Comparison of ENCODE assay signal across 15 cellular contexts in the genomic region with DNA sequence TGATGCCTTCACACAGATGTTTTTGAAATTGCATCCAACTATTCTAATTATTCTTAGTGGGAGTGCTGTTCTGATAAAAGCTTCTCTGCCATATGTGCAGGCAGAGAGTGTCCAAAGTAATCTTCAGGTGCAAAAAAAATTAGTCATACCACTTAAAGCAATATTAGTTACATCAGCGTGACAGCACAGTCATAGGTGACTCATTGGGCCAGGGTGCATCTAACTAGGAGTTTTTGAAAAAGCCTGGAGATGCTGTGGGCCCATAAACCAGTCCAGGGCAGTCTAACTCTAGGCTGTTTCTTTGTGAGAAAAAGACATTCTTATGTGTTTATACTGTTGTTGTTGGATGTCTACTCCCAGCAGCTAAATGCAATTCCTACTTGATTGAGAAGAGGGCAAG. TPM values are rescaled to one million over a fixed set of nuclear protein-coding genes. Genes with fewer than 3 reads are reported as not detected.
DNase-seq lines count a peak whose midpoint lies in the region; TF ChIP-seq lines count a peak whose summit lies in the region.
"Had no signal": no experiment of that assay in that cellular context is flagged by ENCODE, and none has a peak within 500 bp of the region (broad histone marks: within the 10 kb centered on the region; RNA-seq: fewer than 3 reads in every experiment).

No MANE protein-coding gene starts in this region.

- H3K27ac ChIP-seq in mesenchymal stem cell (ENCODE audit: low read length, poor library complexity, severe bottlenecking) (no peak overlapping the region), mesendoderm (ENCODE audit: low read depth, low read length) (no peak overlapping the region)
- H3K27ac ChIP-seq: C4-2B had no signal

- H3K4me2 ChIP-seq in mesenchymal stem cell (ENCODE audit: low read length, poor library complexity, severe bottlenecking) (no peak overlapping the region), mesendoderm (ENCODE audit: low read length) (no peak overlapping the region)

- no peaks in the 10 kb centered on the region for H3K79me2 ChIP-seq in mesendoderm (ENCODE audit: control insufficient read depth, insufficient read depth, low read length)

- H2BK15ac ChIP-seq in mesenchymal stem cell (ENCODE audit: low read depth, poor library complexity, severe bottlenecking) (no peak overlapping the region), mesendoderm (replicated peaks; ENCODE audit: low read depth) (no peak overlapping the region)

- H3K4me3 ChIP-seq in AG10803 (ENCODE audit: low read length) (no peak overlapping the region), cardiac fibroblast (replicated peaks in 1 of 2; ENCODE audit: low read depth in 2 of 2, low read length in 2 of 2) (no peak overlapping the region), mesenchymal stem cell (ENCODE audit: insufficient read depth in 1 of 2, low read depth in 1 of 2, low read length in 2 of 2) (no peak overlapping the region), mesendoderm (ENCODE audit: low read length) (no peak overlapping the region)

- H3K23ac ChIP-seq in mesenchymal stem cell (ENCODE audit: low read length in 2 of 2) = no peak overlapping the region
- no peak overlapping the region for H3K23ac ChIP-seq in mesendoderm (ENCODE audit: low read length)

- H2AFZ ChIP-seq in mesenchymal stem cell (ENCODE audit: low read depth, low read length) = no peak overlapping the region

- no peak overlapping the region for H2BK120ac ChIP-seq in mesenchymal stem cell (ENCODE audit: low read depth, low read length)
- no peak overlapping the region for H2BK120ac ChIP-seq in mesendoderm (ENCODE audit: low read depth, low read length)

- H3K56ac ChIP-seq in mesendoderm (ENCODE audit: low read length) = no peak overlapping the region

- peak; percentile 3 for DNase-seq in AG10803 (ENCODE audit: low read depth)
- DNase-seq in LHCN-M2 (ENCODE audit: low read depth) = peak; percentile 54
- DNase-seq in cardiac fibroblast (ENCODE audit: low read depth in 2 of 2) = peak; percentile 90 to 95
- peak; percentile 14 for DNase-seq in mesenchymal stem cell
- DNase-seq in inferior parietal cortex (ENCODE audit: extremely low spot score) = no peak
- no peak for DNase-seq in mesendoderm
- DNase-seq in NCI-H1694 (lab: John Stamatoyannopoulos, UW) = no peak
- no peak for DNase-seq in T-helper 1 cell
- DNase-seq: activated naive CD4-positive, alpha-beta T cell treated with anti-CD3 and anti-CD28 coated beads, Interleukin-2, amount 50 U/mL, for 16 hours; H7; naive B cell; NCI-H526; stimulated activated naive CD8-positive, alpha-beta T cell treated with anti-CD3 and anti-CD28 coated beads, Interleukin-15, amount 100 ng/mL, for 72 hours had no signal

- no peak overlapping the region for H3K4ac ChIP-seq in mesenchymal stem cell (ENCODE audit: low read depth in 1 of 2, low read length in 2 of 2)
- H3K4ac ChIP-seq in mesendoderm (ENCODE audit: low read depth, low read length) = no peak overlapping the region

- H2AK5ac ChIP-seq in mesenchymal stem cell (ENCODE audit: low read length, severe bottlenecking) (no peak overlapping the region), mesendoderm (ENCODE audit: low read length) (no peak overlapping the region)

- peak overlapping the region; percentile 61 for H3K9ac ChIP-seq in mesenchymal stem cell (ENCODE audit: low read length)
- H3K9ac ChIP-seq in mesendoderm (ENCODE audit: low read length) = no peak overlapping the region

- H3K27me3 ChIP-seq in mesenchymal stem cell (ENCODE audit: control insufficient read depth in 1 of 2, insufficient read depth in 1 of 2, low read length in 2 of 2) = no peaks in the 10 kb centered on the region
- H3K27me3 ChIP-seq in mesendoderm (ENCODE audit: insufficient read depth, low read length, poor library complexity) = no peaks in the 10 kb centered on the region

- H3K18ac ChIP-seq in mesenchymal stem cell (ENCODE audit: low read depth in 1 of 2, low read length in 2 of 2) (no peak overlapping the region), mesendoderm (ENCODE audit: low read length) (no peak overlapping the region)

- no peaks in the 10 kb centered on the region for H3K4me1 ChIP-seq in mesenchymal stem cell (ENCODE audit: control insufficient read depth, insufficient read depth, low read depth, low read length)
- H3K4me1 ChIP-seq in mesendoderm (ENCODE audit: control insufficient read depth, low read depth, low read length) = no peaks in the 10 kb centered on the region

- TF ChIP-seq CTCF in AG10803 (conservative IDR thresholded peaks at IDR 0.05; ENCODE audit: low read length) (no peak), cardiac fibroblast (IDR thresholded peaks at IDR 0.05; ENCODE audit: low read depth, low read length) (no peak)

- H3K79me1 ChIP-seq in mesenchymal stem cell (replicated peaks; ENCODE audit: low read length, poor library complexity, severe bottlenecking) = no peaks in the 10 kb centered on the region
- no peaks in the 10 kb centered on the region for H3K79me1 ChIP-seq in mesendoderm (ENCODE audit: low read length)

- whole genome bisulfite sequencing in mesenchymal stem cell = 8% methylated on average over 1 of the region's 1 CpG
- no CpG with 5 or more reads among the region's 1 CpG for WGBS in mesendoderm (ENCODE audit: extremely low coverage, insufficient coverage, low lambda C conversion rate)

- H3K14ac ChIP-seq in mesenchymal stem cell (ENCODE audit: low read length in 2 of 2) = no peak overlapping the region

- H4K91ac ChIP-seq in mesenchymal stem cell (ENCODE audit: low read length) = no peak overlapping the region

- no peaks in the 10 kb centered on the region for H3K9me3 ChIP-seq in mesenchymal stem cell (ENCODE audit: control insufficient read depth, low read length)

- H4K8ac ChIP-seq in mesenchymal stem cell (ENCODE audit: low read length) (no peak overlapping the region), mesendoderm (ENCODE audit: low read depth, low read length) (no peak overlapping the region)

- no peak overlapping the region for H4K5ac ChIP-seq in mesendoderm (ENCODE audit: low read length)

- H3K36me3 ChIP-seq in mesenchymal stem cell (ENCODE audit: control insufficient read depth in 1 of 2, insufficient read depth in 2 of 2, low read depth in 1 of 2, low read length in 2 of 2) (no peaks in the 10 kb centered on the region), mesendoderm (ENCODE audit: control insufficient read depth, insufficient read depth, low read length) (no peaks in the 10 kb centered on the region)

- H2BK12ac ChIP-seq in mesenchymal stem cell (ENCODE audit: low read length in 2 of 2) = no peak overlapping the region

- H2BK5ac ChIP-seq in mesenchymal stem cell (ENCODE audit: low read depth, low read length, poor library complexity, severe bottlenecking) = no peak overlapping the region
- H2BK5ac ChIP-seq in mesendoderm (ENCODE audit: low read length) = no peak overlapping the region

RNA-seq across cellular contexts. Expression of a gene that starts 33.0 kb away (rescaled TPM):
- not detected in 2 replicates for total RNA-seq in LHCN-M2 (2014; rRNA removed)
- polyA plus RNA-seq in LHCN-M2 (2012) = not detected
- polyA plus RNA-seq in mesenchymal stem cell (2013, experiment 1 of 2) = 0.01 TPM
- 0.05 TPM for polyA plus RNA-seq in mesenchymal stem cell (2013, experiment 2 of 2)
- polyA plus RNA-seq in mesendoderm (2013, experiment 1 of 2) = not detected
- not detected for polyA plus RNA-seq in mesendoderm (2013, experiment 2 of 2)
- total RNA-seq: dermis microvascular lymphatic vessel endothelial cell, H7 had no signal

Comparison
In these comparisons a context has a peak if more than half of its experiments do, and no peak if none do; other contexts are left out.
1. DNase-seq: peak in AG10803 (single experiment), LHCN-M2 (single experiment), cardiac fibroblast (2 of 2) and mesenchymal stem cell (single experiment); none in inferior parietal cortex (single experiment), mesendoderm (single experiment), NCI-H1694 (single experiment) and T-helper 1 cell (0 of 5).